ENCODE assay signal across 8 cellular contexts in the genomic region with DNA sequence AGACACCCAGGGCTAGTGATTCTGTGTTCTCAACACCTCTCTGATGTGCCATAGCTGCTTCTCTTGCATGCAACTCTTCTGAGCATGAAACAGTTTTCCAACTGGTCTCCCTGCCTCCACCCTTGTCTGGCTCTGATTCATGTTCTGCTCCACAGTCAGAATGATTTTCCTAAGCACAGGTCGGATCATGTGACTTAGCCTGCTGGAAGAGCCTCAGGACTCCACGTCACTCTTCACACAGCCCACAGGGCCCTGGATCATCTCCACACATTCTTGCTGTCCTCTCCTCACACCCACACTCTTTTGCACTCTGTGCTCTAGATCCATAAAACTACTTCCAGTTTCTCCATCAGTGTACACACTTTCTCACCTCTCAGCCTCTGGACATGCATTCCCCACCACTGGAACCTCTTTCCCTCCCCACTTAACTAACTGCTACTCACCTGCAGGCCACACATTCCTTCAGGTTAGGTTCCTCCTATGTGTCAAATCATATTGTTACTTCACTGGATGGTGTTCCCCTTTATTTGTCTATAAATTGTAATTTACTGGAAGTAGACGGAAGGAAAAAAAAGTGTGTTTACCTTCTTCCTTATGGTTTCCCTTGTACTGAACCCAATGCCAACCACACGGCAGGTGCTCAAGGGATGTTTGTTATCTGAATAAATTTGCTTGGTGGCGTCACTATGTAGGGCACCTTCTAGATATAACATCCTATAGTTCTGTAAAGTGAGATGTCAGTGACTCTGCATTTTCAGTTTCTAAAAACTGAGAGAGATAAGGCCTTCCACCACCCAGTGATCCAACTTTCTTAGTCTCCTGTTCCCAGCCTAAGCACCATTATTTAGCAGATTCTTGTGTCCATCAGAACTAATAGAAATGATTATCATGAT.
A peak's percentile ranks its signal among the peaks of the same experiment; 100 is the strongest.
DNase-seq lines count a peak whose midpoint lies in the region; ATAC-seq and TF ChIP-seq lines count a peak whose summit lies in the region.

No MANE protein-coding gene starts in this region.

- CTCF ChIA-PET in CD4-positive, alpha-beta T cell (lab: Charles Lee), result interaction anchor here (1.3 kb wide), 1 partner anchor 177 kb away, joined by 4 read pairs; no protein-coding TSS in a partner anchor

- peak overlapping the region; percentile 0 for H3K4me3 Mint-ChIP-seq in CD4-positive, alpha-beta T cell

- H3K27ac ChIP-seq in CD4-positive, alpha-beta T cell (ENCODE audit: low read depth, low read length), result peak overlapping the region; percentile 8
- H3K27ac ChIP-seq in coronary artery, result peak overlapping the region; percentile 54 to 82

- TF ChIP-seq CTCF in CD4-positive, alpha-beta T cell (IDR thresholded peaks at IDR 0.05), result no peak
- no peak for TF ChIP-seq CTCF in coronary artery (IDR thresholded peaks at IDR 0.05)
- TF ChIP-seq CTCF in GM13977 (IDR thresholded peaks at IDR 0.05; ENCODE audit: extremely low read depth, insufficient read depth, missing control alignments), result no peak

- H3K27ac Mint-ChIP-seq in CD4-positive, alpha-beta T cell, result peak overlapping the region; percentile 80

- no peaks in the 10 kb centered on the region for H3K9me3 Mint-ChIP-seq in CD4-positive, alpha-beta T cell

- intact Hi-C loops in CD4-positive, alpha-beta T cell (cut with DNase I, micrococcal nuclease), result loop anchor here in 1 of 2 experiments (2.0 kb wide), 1 partner anchor 15 kb away; no protein-coding TSS in a partner anchor

- H3K4me1 Mint-ChIP-seq in CD4-positive, alpha-beta T cell (ENCODE audit: low read depth), result peaks cover 84% of the 10 kb centered on the region

- in situ Hi-C loops in GM13977 (cut with MboI; ENCODE audit: low pct_unique_long_range_greater_than_20kb, low sequenced_read_pairs, unreplicated experiment), result loop anchor here (25.0 kb wide), 1 partner anchor 166 kb away; no protein-coding TSS in a partner anchor

- H3K27me3 Mint-ChIP-seq in CD4-positive, alpha-beta T cell, result no peaks in the 10 kb centered on the region

- H3K4me3 ChIP-seq in coronary artery, result no peak overlapping the region

- H3K27me3 ChIP-seq in CD4-positive, alpha-beta T cell (ENCODE audit: control insufficient read depth, insufficient read depth, low read length), result no peaks in the 10 kb centered on the region

- peak; percentile 65 for ATAC-seq in CD4-positive, alpha-beta T cell (ENCODE audit: poor library complexity)
- no peak for ATAC-seq in GM18520 (IDR thresholded peaks at IDR 0.05; ENCODE audit: unreplicated experiment)

- peaks cover 41% of the 10 kb centered on the region for H3K36me3 Mint-ChIP-seq in CD4-positive, alpha-beta T cell (ENCODE audit: low read depth)

- DNase-seq in CD4-positive, alpha-beta T cell, result no peak
- peak; percentile 33 to 65 for DNase-seq in NCI-H526 (lab: John Stamatoyannopoulos, UW)
- DNase-seq in coronary artery (ENCODE audit: low spot score), result no peak
- DNase-seq in non-pigmented ciliary epithelial cell (ENCODE audit: low read depth), result peak; percentile 93
- DNase-seq in GM13977 (ENCODE audit: low spot score), result no peak
- DNase-seq in epidermal melanocyte (ENCODE audit: insufficient read length, low spot score), result no peak
- DNase-seq in HUDEP-2 (lab: John Stamatoyannopoulos, UW; ENCODE audit: unreplicated experiment in 76 of 76), result no peak

- no peaks in the 10 kb centered on the region for H3K9me3 ChIP-seq in CD4-positive, alpha-beta T cell (ENCODE audit: control insufficient read depth, low read length)

- POLR2A ChIA-PET in CD4-positive, alpha-beta T cell (lab: Charles Lee), result interaction anchor here (0.6 to 2.0 kb wide), 8 partner anchors 11 to 43 kb away, joined by 3 to 8 read pairs (median 3); no protein-coding TSS in a partner anchor

Comparison
In these comparisons a context has a peak if more than half of its experiments do, and no peak if none do; other contexts are left out.
1. DNase-seq: peak in NCI-H526 (2 of 2) and non-pigmented ciliary epithelial cell (single experiment); none in CD4-positive, alpha-beta T cell (0 of 10), coronary artery (single experiment), GM13977 (single experiment), epidermal melanocyte (single experiment) and HUDEP-2 (0 of 76).